1 cellular context compared by ENCODE assay signal in the genomic region with DNA sequence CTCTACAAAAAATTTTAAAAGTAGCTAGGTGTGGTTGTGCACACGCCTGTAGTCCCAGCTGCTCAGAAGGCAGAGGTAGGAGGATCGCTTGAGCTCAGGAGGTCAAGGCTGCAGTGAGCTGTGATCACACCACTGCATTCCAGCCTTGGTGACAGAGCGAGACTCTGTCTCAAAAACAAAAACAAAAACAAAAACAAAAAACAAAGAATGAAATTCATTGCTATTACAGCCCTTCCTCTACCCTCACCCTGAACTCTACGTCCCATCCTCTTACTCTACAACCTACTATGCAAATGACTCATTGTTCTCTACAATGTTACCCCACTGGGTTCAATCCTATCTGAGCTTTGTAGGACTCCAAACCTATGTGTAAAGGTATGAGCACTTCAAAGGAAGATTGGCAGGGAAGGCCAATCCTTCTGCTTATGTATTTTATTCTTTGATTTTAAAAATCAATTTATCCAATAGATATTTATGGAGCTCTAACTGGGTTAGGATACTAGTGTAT.
TF ChIP-seq lines count a peak whose summit lies in the region.

No MANE protein-coding gene starts in this region.

TF ChIP-seq in GM23338, 12 proteins besides CTCF, POLR2A, EP300 and RAD21:
- TF ChIP-seq EZH2 (IDR thresholded peaks at IDR 0.05; ENCODE audit: low read depth, unreplicated experiment) (no peak), REST (IDR thresholded peaks at IDR 0.05; ENCODE audit: unreplicated experiment) (no peak), NANOG (IDR thresholded peaks at IDR 0.05; ENCODE audit: borderline replicate concordance) (no peak), POLR2AphosphoS5 (IDR thresholded peaks at IDR 0.05; ENCODE audit: low read depth) (no peak), ZNF114 (CRISPR knock-in tag; IDR thresholded peaks at IDR 0.05) (no peak), EZH2phosphoT487 (IDR thresholded peaks at IDR 0.05; ENCODE audit: unreplicated experiment) (no peak), CREB1 (CRISPR knock-in tag; IDR thresholded peaks at IDR 0.05; ENCODE audit: low read depth) (no peak), JUNB (IDR thresholded peaks at IDR 0.05; ENCODE audit: unreplicated experiment) (no peak), STAT1 (IDR thresholded peaks at IDR 0.05; ENCODE audit: unreplicated experiment) (no peak)
- TF ChIP-seq, protein P1, sequence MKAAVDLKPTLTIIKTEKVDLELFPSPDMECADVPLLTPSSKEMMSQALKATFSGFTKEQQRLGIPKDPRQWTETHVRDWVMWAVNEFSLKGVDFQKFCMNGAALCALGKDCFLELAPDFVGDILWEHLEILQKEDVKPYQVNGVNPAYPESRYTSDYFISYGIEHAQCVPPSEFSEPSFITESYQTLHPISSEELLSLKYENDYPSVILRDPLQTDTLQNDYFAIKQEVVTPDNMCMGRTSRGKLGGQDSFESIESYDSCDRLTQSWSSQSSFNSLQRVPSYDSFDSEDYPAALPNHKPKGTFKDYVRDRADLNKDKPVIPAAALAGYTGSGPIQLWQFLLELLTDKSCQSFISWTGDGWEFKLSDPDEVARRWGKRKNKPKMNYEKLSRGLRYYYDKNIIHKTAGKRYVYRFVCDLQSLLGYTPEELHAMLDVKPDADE (IDR thresholded peaks at IDR 0.05), result no peak
